In the genomic region with DNA sequence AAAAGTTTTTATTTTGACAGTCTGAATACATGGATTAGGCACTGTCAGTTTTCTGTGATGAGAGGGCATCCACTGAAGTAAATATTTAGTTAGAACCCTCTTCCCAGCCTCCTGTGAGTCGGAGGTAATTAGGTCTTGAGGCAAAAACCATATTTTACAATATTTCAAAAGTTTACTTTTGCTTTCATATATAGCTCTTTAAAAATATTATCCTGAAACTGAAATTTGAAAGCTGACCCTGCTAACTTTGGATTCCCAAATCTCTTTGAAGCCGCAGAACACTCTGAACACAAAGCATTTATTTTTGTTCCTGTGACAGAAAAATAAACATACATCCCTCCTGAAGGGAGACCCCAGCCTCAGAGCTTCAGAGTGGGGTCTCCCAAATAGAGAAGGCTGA, we compare ENCODE assay signal across 25 cellular contexts.
"Had no signal": no experiment of that assay in that cellular context is flagged by ENCODE, and none has a peak within 500 bp of the region (broad histone marks: within the 10 kb centered on the region; RNA-seq: fewer than 3 reads in every experiment).

No MANE protein-coding gene starts in this region.

- H3K4me1 ChIP-seq: Peyer's patch, SJSA1 had no signal

- ATAC-seq: HepG2 had no signal

- H3K27me3 ChIP-seq: Peyer's patch, SJSA1 had no signal

- H3K4me2 ChIP-seq: PC-9 had no signal

- H2AFZ ChIP-seq: PC-9 had no signal

- H3K9me3 ChIP-seq: Peyer's patch, SJSA1 had no signal

- H3K36me3 ChIP-seq: Peyer's patch, SJSA1 had no signal

- H3K4me3 ChIP-seq: PC-9, Peyer's patch, SJSA1, SK-N-MC had no signal

- H3K27ac ChIP-seq: PC-9, Peyer's patch, SJSA1, SK-N-MC had no signal

- DNase-seq: IMR-90; Kasumi-1; KG1; NCI-H1092 treated with DMSO at 0.1 percent for 48 hours; NCI-H1436; NCI-H187; NCI-H2029; NCI-H2081 treated with DMSO at 0.1 percent for 48 hours; NCI-H2171; NCI-H226; NCI-H446; NCI-H510A; NCI-H524 treated with DMSO at 0.1 percent for 48 hours; NCI-H69; NCI-H774; NK-92 treated with Interleukin-12 subunit alpha and Interleukin-12 subunit beta, amount 100 ng/mL, for 24 hours; PC-9; Peyer's patch; Right ventricle myocardium superior; RPMI8226; SIG-M5; T-helper 2 cell had no signal
